In genomic region chr3:169668957-169669681, GRCh38 we compare ENCODE assay signal across 9 cellular contexts. TPM values are rescaled to one million over a fixed set of nuclear protein-coding genes. Genes with fewer than 3 reads are reported as not detected.
A peak's percentile ranks its signal among the peaks of the same experiment; 100 is the strongest.
DNase-seq lines count a peak whose midpoint lies in the region; ATAC-seq, FAIRE-seq and TF ChIP-seq lines count a peak whose summit lies in the region.
"Had no signal": no experiment of that assay in that cellular context is flagged by ENCODE, and none has a peak within 500 bp of the region (broad histone marks: within the 10 kb centered on the region; RNA-seq: fewer than 3 reads in every experiment).

No MANE protein-coding gene starts in this region.

- H2AFZ ChIP-seq in PC-9 (peak overlapping the region; percentile 92), GM12878 (ENCODE audit: control insufficient read depth, low read depth, low read length) (no peak overlapping the region)

- peaks cover 12% of the 10 kb centered on the region; the same call in 1 of the 2 replicates for H3K9me3 ChIP-seq in PC-9 (ENCODE audit: insufficient read depth, low read depth)
- no peaks in the 10 kb centered on the region; the same call in 2 of the 3 replicates for H3K9me3 ChIP-seq in GM12878 (replicated peaks; ENCODE audit: control insufficient read depth, insufficient read depth, low read length)
- no peaks in the 10 kb centered on the region for H3K9me3 ChIP-seq in iPS-18a (ENCODE audit: control insufficient read depth, low read depth, low read length)
- H3K9me3 ChIP-seq in sigmoid colon = peaks cover 0 to 4% (median 3%) of the 10 kb centered on the region in 4 donors

- DNase-seq in GM10266 (ENCODE audit: extremely low spot score) (peak; percentile 86), HuH-7.5 (ENCODE audit: low spot score) (peak; percentile 82), PC-9 (peak; percentile 78 to 88), GM12878 (ENCODE audit: low read depth, low spot score) (no peak), sigmoid colon (peak; percentile 70), foreskin melanocyte (no peak)

- BruUV-seq in PC-9 (replicated peaks; lab: Mats Ljungman, UMichigan) (no TSS peak), GM12878 (replicated peaks; lab: Mats Ljungman, UMichigan) (no TSS peak)

- H4K20me1 ChIP-seq in PC-9 (ENCODE audit: insufficient read depth) = no peaks in the 10 kb centered on the region
- H4K20me1 ChIP-seq in GM12878 (ENCODE audit: control insufficient read depth, insufficient read depth) = no peaks in the 10 kb centered on the region

- no peak overlapping the region for H3K9ac ChIP-seq in GM12878 (ENCODE audit: control insufficient read depth, insufficient read depth, low read length)
- no peak overlapping the region for H3K9ac ChIP-seq in iPS-18a (ENCODE audit: low read length)

- TF ChIP-seq RAD21 in GM12878 (IDR thresholded peaks at IDR 0.05; ENCODE audit: insufficient read depth, low read depth, low read length) = peak; percentile 83

- H3F3A ChIP-seq in PC-9 (ENCODE audit: insufficient read depth, low read depth) = peaks cover 7% of the 10 kb centered on the region; the same call in 1 of the 2 replicates

- no peak for FAIRE-seq in GM12878 (lab: Jason Lieb, UNC)
- FAIRE-seq: colon had no signal

- TF ChIP-seq EP300 in GM12878 (IDR thresholded peaks at IDR 0.05; ENCODE audit: borderline replicate concordance in 1 of 2, control insufficient read depth in 1 of 2, low read depth in 2 of 2, low read length in 2 of 2) (no peak), sigmoid colon (IDR thresholded peaks at IDR 0.05) (no peak)

- H3K27me3 ChIP-seq in PC-9 (ENCODE audit: insufficient read depth, low read depth) (peaks cover 4% of the 10 kb centered on the region; the same call in 1 of the 2 replicates), GM12878 (replicated peaks in 1 of 2; ENCODE audit: control insufficient read depth in 2 of 2, insufficient read depth in 2 of 2, low read length in 1 of 2) (peaks cover 9 to 28% of the 10 kb centered on the region in 2 experiments), iPS-18a (ENCODE audit: control insufficient read depth, insufficient read depth, low read length) (peaks cover 64% of the 10 kb centered on the region), sigmoid colon (peaks cover 47 to 98% (median 73%) of the 10 kb centered on the region in 3 donors)

- ATAC-seq in GM21825 (IDR thresholded peaks at IDR 0.05; ENCODE audit: unreplicated experiment) = peak; percentile 83
- peak; percentile 96 for ATAC-seq in GM12878

- CTCF ChIA-PET in PC-9 (lab: Charles Lee) (interaction anchor here (0.5 to 2.0 kb wide), 16 partner anchors 65 to 1458 kb away, joined by 3 to 16 read pairs (median 5); no protein-coding TSS in a partner anchor), GM12878 (lab: Yijun Ruan, JAX) (interaction anchor here (0.6 to 1.8 kb wide), 6 partner anchors 8 to 622 kb away, joined by 3 to 15 read pairs (median 3); no protein-coding TSS in a partner anchor)

- SMC1A ChIA-PET in GM12878 (lab: Charles Lee; ENCODE audit: uncharacterized antibody, unreplicated experiment) = interaction anchor here (2.1 kb wide), 1 partner anchor 520 kb away, joined by 5 read pairs; no protein-coding TSS in a partner anchor

- H3K4me3 ChIP-seq in PC-9 (peak overlapping the region; percentile 61), GM12878 (no peak overlapping the region), iPS-18a (ENCODE audit: low read length) (peak overlapping the region; percentile 74), sigmoid colon (peak overlapping the region in 3 of 4 donors; percentile 25 to 35 (median 30))

- H3K4me1 ChIP-seq in PC-9 (replicated peaks; ENCODE audit: insufficient read depth) = peaks cover 18% of the 10 kb centered on the region; the same call in 1 of the 2 replicates
- no peaks in the 10 kb centered on the region for H3K4me1 ChIP-seq in GM12878 (ENCODE audit: control insufficient read depth, insufficient read depth, low read length)
- H3K4me1 ChIP-seq in iPS-18a (ENCODE audit: control insufficient read depth, low read depth, low read length) = peaks cover 43% of the 10 kb centered on the region
- peaks cover 0 to 20% (median 17%) of the 10 kb centered on the region in 4 donors for H3K4me1 ChIP-seq in sigmoid colon

- in situ Hi-C loops in GM12878 (cut with MboI) = loop anchor here (10.0 kb wide), 1 partner anchor 524 kb away; no protein-coding TSS in a partner anchor

- no peaks in the 10 kb centered on the region for H3K79me2 ChIP-seq in PC-9 (ENCODE audit: low read depth)
- no peaks in the 10 kb centered on the region for H3K79me2 ChIP-seq in GM12878 (ENCODE audit: control insufficient read depth, insufficient read depth, low read length)

- TF ChIP-seq CTCF in GM10266 (IDR thresholded peaks at IDR 0.05; ENCODE audit: control insufficient read depth, insufficient read depth, low read depth, missing control alignments) = peak; percentile 96
- TF ChIP-seq CTCF in PC-9 (conservative IDR thresholded peaks at IDR 0.05) = peak; percentile 91
- TF ChIP-seq CTCF in GM12878 (IDR thresholded peaks at IDR 0.05 in 2 of 3, conservative IDR thresholded peaks at IDR 0.05 in 1 of 3; ENCODE audit: control insufficient read depth in 2 of 3, extremely low read depth in 1 of 3, insufficient read depth in 1 of 3, low read depth in 3 of 3, low read length in 3 of 3) = peak; percentile 54 to 58 (median 56)
- peak; percentile 39 to 66 (median 53) for TF ChIP-seq CTCF in sigmoid colon (IDR thresholded peaks at IDR 0.05)

- H3K27ac ChIP-seq in PC-9 (no peak overlapping the region), GM12878 (ENCODE audit: control insufficient read depth, insufficient read depth) (no peak overlapping the region), iPS-18a (ENCODE audit: low read length) (no peak overlapping the region), sigmoid colon (peak overlapping the region in 1 of 4 donors; percentile 46)

- H3K36me3 ChIP-seq in PC-9 (ENCODE audit: low read depth) (no peaks in the 10 kb centered on the region), GM12878 (ENCODE audit: control insufficient read depth in 2 of 2, insufficient read depth in 2 of 2, low read length in 1 of 2) (no peaks in the 10 kb centered on the region), iPS-18a (ENCODE audit: control insufficient read depth, low read depth, low read length) (no peaks in the 10 kb centered on the region), sigmoid colon (no peaks in the 10 kb centered on the region)

- intact Hi-C loops in PC-9 (cut with micrococcal nuclease; ENCODE audit: unreplicated experiment) = loop anchor here (1.0 to 10.0 kb wide), 7 partner anchors 76 to 1458 kb away; no protein-coding TSS in a partner anchor
- intact Hi-C loops in GM12878 (cut with micrococcal nuclease; ENCODE audit: unreplicated experiment) = loop anchor here (2.0 to 10.0 kb wide), 2 partner anchors 184 to 520 kb away; no protein-coding TSS in a partner anchor
- intact Hi-C loops in sigmoid colon (cut with DNase I) = loop anchor here (2.0 to 5.0 kb wide), 4 partner anchors 520 to 802 kb away; no protein-coding TSS in a partner anchor

- no peaks in the 10 kb centered on the region for H3K9me2 ChIP-seq in PC-9 (ENCODE audit: insufficient read depth)

- POLR2A ChIA-PET in PC-9 (lab: Charles Lee; ENCODE audit: unreplicated experiment) (interaction anchor here (0.5 to 0.7 kb wide), 5 partner anchors 319 to 712 kb away, joined by 3 to 6 read pairs (median 4); no protein-coding TSS in a partner anchor), GM12878 (lab: Charles Lee) (no interaction called here)

- peak overlapping the region; percentile 80 for H3K4me2 ChIP-seq in PC-9
- H3K4me2 ChIP-seq in GM12878 (ENCODE audit: control insufficient read depth, insufficient read depth) = no peak overlapping the region

- RAD21 ChIA-PET in GM12878 (lab: Charles Lee; ENCODE audit: unreplicated experiment) = interaction anchor here (0.9 to 1.9 kb wide), 2 partner anchors 520 to 522 kb away, joined by 3 to 15 read pairs; no protein-coding TSS in a partner anchor

- WGBS in GM12878 (ENCODE audit: insufficient coverage, insufficient replicate concordance, low lambda C conversion rate, missing lambda C conversion rate) = 2% methylated on average over 42 of the region's 45 CpGs
- WGBS in sigmoid colon, 2 donors = 1 to 2% methylated on average over 45 of the region's 45 CpGs

- TF ChIP-seq POLR2A in GM12878 (IDR thresholded peaks at IDR 0.05; ENCODE audit: low read depth, low read length) (no peak), sigmoid colon (IDR thresholded peaks at IDR 0.05) (no peak)

TF ChIP-seq in GM12878, 131 proteins besides CTCF, POLR2A, EP300 and RAD21 (continues in another document):
- peak; percentile 65; the same call in 1 of the 2 replicates for TF ChIP-seq TCF3 (IDR thresholded peaks at IDR 0.05; ENCODE audit: borderline replicate concordance, insufficient read depth, low read depth, low read length)
- TF ChIP-seq PBX3 (IDR thresholded peaks at IDR 0.05; ENCODE audit: insufficient replicate concordance, low read depth, low read length) = no peak
- TF ChIP-seq YY1 (IDR thresholded peaks at IDR 0.05; ENCODE audit: low read depth, low read length) = 0 out of 2 replicates have a peak, but pooled peaks have one; percentile 17

RNA-seq across cellular contexts. Expression of gene MECOM, which starts 5.6 kb away (rescaled TPM):
- total RNA-seq in PC-9 (2021) (27.3 and 38.7 TPM in 2 replicates), GM12878 (2014; rRNA removed) (not detected in 2 replicates), GM12878 (2014; rRNA removed; fragmentation: Illumina TruSeq; extraction: Trizol) (not detected in 2 replicates), GM12878 (2021) (0.03 and 0.13 TPM in 2 replicates), sigmoid colon (10 to 100 TPM in 1 of 4 donors, 1 to 10 TPM in 3; 3.0 to 17.7 (median 4.6) TPM)
- total RNA-seq in GM12878 (2013; cell fraction: nucleolus; rRNA removed) = not detected in 2 replicates
- polyA plus RNA-seq in GM12878 (2011; ENCODE audit: low read depth) = not detected
- polyA plus RNA-seq in GM12878 (2011; rRNA removed) (not detected in 2 replicates), GM12878 (2014; fragmentation: Illumina TruSeq; extraction: Trizol) (not detected in 2 replicates), GM12878 (2014; fragmentation: Nextera tagmentation; extraction: Ambion mirVana) (not detected), GM12878 (2014; rRNA removed) (not detected in 2 replicates), GM12878 (2016; fragmentation: Nextera tagmentation; extraction: Ambion mirVana) (not detected), sigmoid colon (10 to 100 TPM; 12.0 to 23.2 (median 15.3) TPM)
- polyA plus RNA-seq in GM12878 (2011; cell fraction: cytosol; rRNA removed) = not detected in 2 replicates
- polyA plus RNA-seq in GM12878 (2011; cell fraction: nucleus; rRNA removed) = not detected in 2 replicates
- not detected in 2 replicates for polyA plus RNA-seq in GM12878 (2012)
- polyA minus RNA-seq in GM12878 (2011; rRNA and poly(A)+ RNA removed) = not detected in 2 replicates
- not detected in 2 replicates for polyA minus RNA-seq in GM12878 (2011; cell fraction: cytosol; rRNA and poly(A)+ RNA removed)
- polyA minus RNA-seq in GM12878 (2011; cell fraction: nucleus; rRNA and poly(A)+ RNA removed) = not detected in 2 replicates

Comparison
In these comparisons a context has a peak if more than half of its experiments do, and no peak if none do; other contexts are left out.
1. DNase-seq: peak in GM10266 (single experiment), HuH-7.5 (single experiment), PC-9 (2 of 2) and sigmoid colon (single experiment); none in GM12878 (single experiment) and foreskin melanocyte (single experiment).
2. Peak in every context shown above with its lines, with median percentiles within 50 percentile points of each other: CTCF ChIP-seq.